8 cellular contexts compared by ENCODE assay signal in the genomic region with DNA sequence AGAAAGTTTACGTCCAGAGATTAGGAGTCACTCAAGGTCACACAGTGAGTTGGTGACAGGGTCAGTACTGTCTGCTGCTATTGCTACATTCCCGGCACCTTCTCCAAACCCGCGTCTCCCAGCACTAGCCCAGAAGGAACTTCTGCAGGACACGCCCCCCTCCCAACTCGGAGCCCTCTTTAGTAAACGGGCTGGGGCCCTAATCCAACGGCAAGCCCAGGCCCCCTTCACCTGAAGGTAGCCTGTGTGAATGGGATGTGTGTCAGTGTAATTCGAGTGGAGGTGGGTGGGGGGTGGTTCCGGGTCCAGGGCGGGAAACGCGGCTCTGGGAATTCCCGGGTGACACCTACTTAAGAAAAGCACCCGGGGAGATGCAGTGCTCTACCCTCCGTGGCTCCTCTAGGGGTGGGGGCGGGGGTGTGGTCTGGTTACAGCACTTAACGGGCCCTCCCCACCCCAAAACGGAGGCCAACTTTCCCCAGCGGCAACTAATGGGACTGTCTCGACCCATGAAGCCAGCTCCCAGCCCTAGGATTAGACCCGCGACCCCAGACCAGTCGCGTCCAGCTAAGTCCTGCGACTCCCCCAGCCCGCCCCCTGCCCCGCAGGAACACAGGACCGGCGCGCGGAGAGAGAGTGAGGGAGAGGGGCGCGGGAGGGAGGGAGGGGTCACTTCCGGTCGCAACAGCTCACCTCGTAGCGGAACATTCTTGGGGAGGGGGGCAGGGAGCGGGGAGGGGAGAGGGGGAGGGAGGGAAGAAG. TPM values are rescaled to one million over a fixed set of nuclear protein-coding genes. Genes with fewer than 3 reads are reported as not detected.
DNase-seq lines count a peak whose midpoint lies in the region; ATAC-seq and TF ChIP-seq lines count a peak whose summit lies in the region.

No MANE protein-coding gene starts in this region.

- H3K27me3 ChIP-seq in esophagus squamous epithelium = no peaks in the 10 kb centered on the region

- H3K4me3 Mint-ChIP-seq in natural killer cell treated with Interleukin-12 subunit alpha and Interleukin-12 subunit beta and Interleukin-15 and Interleukin-18, amount 100 ng/mL, for 72 hours = peak overlapping the region; percentile 95
- H3K4me3 Mint-ChIP-seq in stimulated activated naive CD8-positive, alpha-beta T cell treated with anti-CD3 and anti-CD28 coated beads, Interleukin-15, Interleukin-2, amounts not matched to agents 100 ng/mL and 50 ng/mL, for 24 hours = peak overlapping the region; percentile 93

- DNase-seq in NCI-H2196 (lab: John Stamatoyannopoulos, UW; ENCODE audit: unreplicated experiment) = peak; percentile 43
- DNase-seq in NCI-H2196 treated with DMSO at 0.1 percent for 48 hours (lab: John Stamatoyannopoulos, UW; ENCODE audit: unreplicated experiment) = no peak
- DNase-seq in NCI-H2227 treated with DMSO at 0.1 percent for 48 hours (lab: John Stamatoyannopoulos, UW) = peak; percentile 35
- DNase-seq in activated T-cell treated with anti-CD3 and anti-CD28 coated beads for 24 hours (ENCODE audit: low read depth) = peak; percentile 62
- DNase-seq in esophagus squamous epithelium (lab: John Stamatoyannopoulos, UW) = peak; percentile 22
- DNase-seq in natural killer cell treated with Interleukin-12 subunit alpha and Interleukin-12 subunit beta and Interleukin-15 and Interleukin-18, amount 100 ng/mL, for 72 hours (ENCODE audit: low spot score) = peak; percentile 73

- H3K36me3 Mint-ChIP-seq in natural killer cell treated with Interleukin-12 subunit alpha and Interleukin-12 subunit beta and Interleukin-15 and Interleukin-18, amount 100 ng/mL, for 72 hours = peaks cover 21% of the 10 kb centered on the region
- peaks cover 42% of the 10 kb centered on the region for H3K36me3 Mint-ChIP-seq in stimulated activated naive CD8-positive, alpha-beta T cell treated with anti-CD3 and anti-CD28 coated beads, Interleukin-15, Interleukin-2, amounts not matched to agents 100 ng/mL and 50 ng/mL, for 24 hours (ENCODE audit: low read depth)

- no peaks in the 10 kb centered on the region for H3K9me3 ChIP-seq in esophagus squamous epithelium

- no peaks in the 10 kb centered on the region for H3K9me3 Mint-ChIP-seq in natural killer cell treated with Interleukin-12 subunit alpha and Interleukin-12 subunit beta and Interleukin-15 and Interleukin-18, amount 100 ng/mL, for 72 hours
- H3K9me3 Mint-ChIP-seq in stimulated activated naive CD8-positive, alpha-beta T cell treated with anti-CD3 and anti-CD28 coated beads, Interleukin-15, Interleukin-2, amounts not matched to agents 100 ng/mL and 50 ng/mL, for 24 hours = no peaks in the 10 kb centered on the region

- WGBS in esophagus squamous epithelium, 2 donors = 0 to 2% methylated on average over 9 to 10 of the region's 39 CpGs

- H3K4me1 Mint-ChIP-seq in natural killer cell treated with Interleukin-12 subunit alpha and Interleukin-12 subunit beta and Interleukin-15 and Interleukin-18, amount 100 ng/mL, for 72 hours (ENCODE audit: low read depth in 2 of 2) = peaks cover 34 to 41% of the 10 kb centered on the region in 2 donors
- H3K4me1 Mint-ChIP-seq in stimulated activated naive CD8-positive, alpha-beta T cell treated with anti-CD3 and anti-CD28 coated beads, Interleukin-15, Interleukin-2, amounts not matched to agents 100 ng/mL and 50 ng/mL, for 24 hours (ENCODE audit: low read depth) = peaks cover 54% of the 10 kb centered on the region

- no peaks in the 10 kb centered on the region for H3K27me3 Mint-ChIP-seq in natural killer cell treated with Interleukin-12 subunit alpha and Interleukin-12 subunit beta and Interleukin-15 and Interleukin-18, amount 100 ng/mL, for 72 hours
- H3K27me3 Mint-ChIP-seq in stimulated activated naive CD8-positive, alpha-beta T cell treated with anti-CD3 and anti-CD28 coated beads, Interleukin-15, Interleukin-2, amounts not matched to agents 100 ng/mL and 50 ng/mL, for 24 hours = no peaks in the 10 kb centered on the region

- ATAC-seq in HG02678 (IDR thresholded peaks at IDR 0.05; ENCODE audit: unreplicated experiment) = peak; percentile 28
- peak; percentile 60 to 61 for ATAC-seq in natural killer cell treated with Interleukin-12 subunit alpha and Interleukin-12 subunit beta and Interleukin-15 and Interleukin-18, amount 100 ng/mL, for 72 hours

- no peak for TF ChIP-seq POLR2A in esophagus squamous epithelium (IDR thresholded peaks at IDR 0.05)

- H3K4me3 ChIP-seq in esophagus squamous epithelium = peak overlapping the region; percentile 91 to 98 (median 94)

- H3K36me3 ChIP-seq in esophagus squamous epithelium = peaks cover 4 to 35% (median 17%) of the 10 kb centered on the region in 3 donors

- H3K27ac ChIP-seq in esophagus squamous epithelium = peak overlapping the region; percentile 97 to 99 (median 98)

- peak in 3 of 6 experiments; percentile 22 to 39 (median 25) for TF ChIP-seq CTCF in esophagus squamous epithelium (IDR thresholded peaks at IDR 0.05)

- intact Hi-C loops in esophagus squamous epithelium (cut with DNase I) = loop anchor here (5.0 kb wide), 1 partner anchor 56 kb away; no protein-coding TSS in a partner anchor

- peak overlapping the region; percentile 95 to 99 for H3K27ac Mint-ChIP-seq in natural killer cell treated with Interleukin-12 subunit alpha and Interleukin-12 subunit beta and Interleukin-15 and Interleukin-18, amount 100 ng/mL, for 72 hours
- H3K27ac Mint-ChIP-seq in stimulated activated naive CD8-positive, alpha-beta T cell treated with anti-CD3 and anti-CD28 coated beads, Interleukin-15, Interleukin-2, amounts not matched to agents 100 ng/mL and 50 ng/mL, for 24 hours = peak overlapping the region; percentile 90

- H3K4me1 ChIP-seq in esophagus squamous epithelium = peaks cover 13 to 35% (median 22%) of the 10 kb centered on the region in 3 donors

RNA-seq across cellular contexts. Expression of a gene that starts 0.5 kb away (rescaled TPM):
- total RNA-seq in esophagus squamous epithelium = 10 to 100 TPM; 11.2 to 17.9 (median 15.3) TPM
- total RNA-seq in natural killer cell treated with Interleukin-12 subunit alpha and Interleukin-12 subunit beta and Interleukin-15 and Interleukin-18, amount 100 ng/mL, for 72 hours = 10 to 100 TPM; 50.5 to 62.9 TPM

RNA-seq across cellular contexts. Expression of a gene that starts 45.3 kb away (rescaled TPM):
- total RNA-seq in esophagus squamous epithelium = not detected
- total RNA-seq in natural killer cell treated with Interleukin-12 subunit alpha and Interleukin-12 subunit beta and Interleukin-15 and Interleukin-18, amount 100 ng/mL, for 72 hours = not detected

RNA-seq across cellular contexts. Expression of a gene that starts 52.8 kb away (rescaled TPM):
- 10 to 100 TPM; 19.4 to 28.8 (median 23.3) TPM for total RNA-seq in esophagus squamous epithelium
- 10 to 100 TPM; 40.5 to 45.2 TPM for total RNA-seq in natural killer cell treated with Interleukin-12 subunit alpha and Interleukin-12 subunit beta and Interleukin-15 and Interleukin-18, amount 100 ng/mL, for 72 hours
